14 cellular contexts compared by ENCODE assay signal in the genomic region with DNA sequence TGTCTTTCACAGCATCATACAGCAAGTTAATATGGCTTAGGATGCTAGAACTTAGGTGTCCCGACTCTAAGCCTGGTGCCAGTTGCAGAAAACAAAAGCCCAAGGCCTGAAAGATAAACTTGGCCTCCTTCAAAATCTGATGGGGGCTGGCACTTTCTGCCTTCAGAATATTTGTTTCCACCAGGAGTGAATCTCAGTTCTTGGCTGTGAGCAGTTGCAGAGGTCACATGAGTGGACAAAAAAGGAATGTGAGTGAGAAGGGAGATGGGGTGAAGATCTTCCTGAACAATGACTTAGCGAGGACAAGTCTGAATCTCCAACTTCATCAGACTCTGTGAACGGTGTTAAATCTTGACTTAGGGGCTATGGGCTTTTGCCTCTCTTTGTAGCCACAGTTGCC. TPM values are rescaled to one million over a fixed set of nuclear protein-coding genes. Genes with fewer than 3 reads are reported as not detected.
DNase-seq lines count a peak whose midpoint lies in the region; TF ChIP-seq lines count a peak whose summit lies in the region.
"Had no signal": no experiment of that assay in that cellular context is flagged by ENCODE, and none has a peak within 500 bp of the region (broad histone marks: within the 10 kb centered on the region; RNA-seq: fewer than 3 reads in every experiment).

No MANE protein-coding gene starts in this region.

- peak; percentile 36 for DNase-seq in GM04503 (ENCODE audit: low read depth)
- peak; percentile 51 for DNase-seq in NCI-H226
- DNase-seq in choroid plexus epithelial cell (ENCODE audit: low read depth) = peak; percentile 60
- DNase-seq in renal cortical epithelial cell (ENCODE audit: low read depth) = peak; percentile 66
- DNase-seq in activated CD4-positive, CD25-positive, alpha-beta regulatory T cell treated with anti-CD3 and anti-CD28 coated beads, Interleukin-2, amount 50 U/mL, for 72 hours = no peak
- DNase-seq in SHP77 (lab: John Stamatoyannopoulos, UW) = no peak
- no peak for DNase-seq in midbrain (lab: John Stamatoyannopoulos, UW)
- DNase-seq: activated CD4-positive, alpha-beta T cell treated with anti-CD3 and anti-CD28 coated beads for 1 hour; amygdala; effector CD8-positive, alpha-beta T cell; NCI-H1436; NCI-H748 treated with DMSO at 0.1 percent for 48 hours had no signal

- no peak for TF ChIP-seq CTCF in choroid plexus epithelial cell (conservative IDR thresholded peaks at IDR 0.05; ENCODE audit: low read depth, low read length)

- H3K4me3 ChIP-seq in choroid plexus epithelial cell (ENCODE audit: low read depth, low read length) = no peak overlapping the region

RNA-seq across cellular contexts. Expression of gene HOXB1, which starts 46.6 kb away (rescaled TPM):
- total RNA-seq in renal cortical epithelial cell = not detected in 2 replicates
- total RNA-seq: glomerular endothelial cell, sciatic nerve had no signal

RNA-seq across cellular contexts. Expression of gene SKAP1, which starts 54.2 kb away (rescaled TPM):
- total RNA-seq in renal cortical epithelial cell = 11.9 and 15.6 TPM in 2 replicates

Comparison
In these comparisons a context has a peak if more than half of its experiments do, and no peak if none do; other contexts are left out.
1. DNase-seq: peak in GM04503 (single experiment), NCI-H226 (single experiment), choroid plexus epithelial cell (single experiment) and renal cortical epithelial cell (single experiment); none in activated CD4-positive, CD25-positive, alpha-beta regulatory T cell treated with anti-CD3 and anti-CD28 coated beads, Interleukin-2, amount 50 U/mL, for 72 hours (single experiment), SHP77 (0 of 2) and midbrain (single experiment).